In genomic region chr3:129162729-129163579, GRCh38 we compare ENCODE assay signal across 8 cellular contexts. TPM values are rescaled to one million over a fixed set of nuclear protein-coding genes. Genes with fewer than 3 reads are reported as not detected.
DNase-seq lines count a peak whose midpoint lies in the region; ATAC-seq and TF ChIP-seq lines count a peak whose summit lies in the region.

No MANE protein-coding gene starts in this region.

- H3K36me3 ChIP-seq in left ventricle myocardium inferior (peaks cover 35% of the 10 kb centered on the region), RWPE2 (ENCODE audit: low read depth) (peaks cover 36% of the 10 kb centered on the region), uterus (no peaks in the 10 kb centered on the region)

- no peak for TF ChIP-seq POLR2A in uterus (IDR thresholded peaks at IDR 0.05)

- ATAC-seq in Right ventricle myocardium inferior, result no peak
- ATAC-seq in RWPE2 (ENCODE audit: low read depth), result no peak

- H3K4me3 ChIP-seq in left ventricle myocardium inferior (no peak overlapping the region), RWPE2 (ENCODE audit: severe bottlenecking) (no peak overlapping the region), fibroblast of pulmonary artery (replicated peaks; ENCODE audit: low read depth, low read length) (no peak overlapping the region), uterus (no peak overlapping the region)

- intact Hi-C loops in left ventricle myocardium inferior (cut with micrococcal nuclease) (no loop called here), Right ventricle myocardium inferior (cut with DNase I) (no loop called here), uterus (cut with DNase I; ENCODE audit: low total_unique reads) (no loop called here)

- peaks cover 34% of the 10 kb centered on the region for H3K4me1 ChIP-seq in left ventricle myocardium inferior
- no peaks in the 10 kb centered on the region for H3K4me1 ChIP-seq in RWPE2 (ENCODE audit: insufficient read depth, poor library complexity, severe bottlenecking)
- H3K4me1 ChIP-seq in uterus, result peaks cover 0 to 19% of the 10 kb centered on the region in 2 donors

- no peak for TF ChIP-seq CTCF in left ventricle myocardium inferior (IDR thresholded peaks at IDR 0.05; ENCODE audit: borderline replicate concordance)
- no peak for TF ChIP-seq CTCF in RWPE2 (IDR thresholded peaks at IDR 0.05; ENCODE audit: poor library complexity, severe bottlenecking)
- TF ChIP-seq CTCF in fibroblast of pulmonary artery (IDR thresholded peaks at IDR 0.05; ENCODE audit: low read length, missing control alignments), result peak; percentile 20
- TF ChIP-seq CTCF in uterus (IDR thresholded peaks at IDR 0.05), result no peak

- DNase-seq in left ventricle myocardium inferior, result no peak
- DNase-seq in Right ventricle myocardium inferior (ENCODE audit: missing footprints), result no peak
- DNase-seq in RWPE2 (ENCODE audit: low spot score), result no peak
- DNase-seq in fibroblast of pulmonary artery (ENCODE audit: low read depth), result no peak
- DNase-seq in uterus, result no peak
- no peak for DNase-seq in AG08395 (ENCODE audit: low spot score)
- DNase-seq in anterior cingulate cortex (lab: John Stamatoyannopoulos, UW), result no peak
- DNase-seq in NCI-H187 (lab: John Stamatoyannopoulos, UW), result no peak

- peak overlapping the region; percentile 98 for H3K27ac ChIP-seq in left ventricle myocardium inferior (replicated peaks)
- H3K27ac ChIP-seq in RWPE2 (ENCODE audit: poor library complexity, severe bottlenecking), result peak overlapping the region; percentile 87
- peak overlapping the region; percentile 92 to 93 for H3K27ac ChIP-seq in uterus

- H3K27me3 ChIP-seq in left ventricle myocardium inferior (ENCODE audit: low read depth) (no peaks in the 10 kb centered on the region), RWPE2 (ENCODE audit: insufficient read depth, poor library complexity, severe bottlenecking) (no peaks in the 10 kb centered on the region), uterus (no peaks in the 10 kb centered on the region)

- H3K9me3 ChIP-seq in left ventricle myocardium inferior (replicated peaks) (no peaks in the 10 kb centered on the region), RWPE2 (ENCODE audit: severe bottlenecking) (no peaks in the 10 kb centered on the region), uterus (no peaks in the 10 kb centered on the region)

RNA-seq across cellular contexts. Expression of gene ISY1, which starts 2.1 kb away (rescaled TPM):
- 21.3 TPM for total RNA-seq in left ventricle myocardium inferior
- total RNA-seq in Right ventricle myocardium inferior, result 25.1 TPM
- total RNA-seq in uterus, result 10 to 100 TPM in 2 of 4 donors, 1 to 10 TPM in 2; 4.1 to 39.3 (median 22.3) TPM

RNA-seq across cellular contexts. Expression of gene CNBP, which starts 20.7 kb away (rescaled TPM):
- total RNA-seq in left ventricle myocardium inferior, result 490 TPM
- 458 TPM for total RNA-seq in Right ventricle myocardium inferior
- 100 to 1,000 TPM; 355 to 461 (median 405) TPM for total RNA-seq in uterus

RNA-seq across cellular contexts. Expression of gene RAB43, which starts 41.4 kb away (rescaled TPM):
- total RNA-seq in left ventricle myocardium inferior (3.3 TPM), Right ventricle myocardium inferior (3.4 TPM), uterus (10 to 100 TPM; 10.8 to 38.2 (median 26.8) TPM)
